ENCODE assay signal across 8 cellular contexts in the genomic region with DNA sequence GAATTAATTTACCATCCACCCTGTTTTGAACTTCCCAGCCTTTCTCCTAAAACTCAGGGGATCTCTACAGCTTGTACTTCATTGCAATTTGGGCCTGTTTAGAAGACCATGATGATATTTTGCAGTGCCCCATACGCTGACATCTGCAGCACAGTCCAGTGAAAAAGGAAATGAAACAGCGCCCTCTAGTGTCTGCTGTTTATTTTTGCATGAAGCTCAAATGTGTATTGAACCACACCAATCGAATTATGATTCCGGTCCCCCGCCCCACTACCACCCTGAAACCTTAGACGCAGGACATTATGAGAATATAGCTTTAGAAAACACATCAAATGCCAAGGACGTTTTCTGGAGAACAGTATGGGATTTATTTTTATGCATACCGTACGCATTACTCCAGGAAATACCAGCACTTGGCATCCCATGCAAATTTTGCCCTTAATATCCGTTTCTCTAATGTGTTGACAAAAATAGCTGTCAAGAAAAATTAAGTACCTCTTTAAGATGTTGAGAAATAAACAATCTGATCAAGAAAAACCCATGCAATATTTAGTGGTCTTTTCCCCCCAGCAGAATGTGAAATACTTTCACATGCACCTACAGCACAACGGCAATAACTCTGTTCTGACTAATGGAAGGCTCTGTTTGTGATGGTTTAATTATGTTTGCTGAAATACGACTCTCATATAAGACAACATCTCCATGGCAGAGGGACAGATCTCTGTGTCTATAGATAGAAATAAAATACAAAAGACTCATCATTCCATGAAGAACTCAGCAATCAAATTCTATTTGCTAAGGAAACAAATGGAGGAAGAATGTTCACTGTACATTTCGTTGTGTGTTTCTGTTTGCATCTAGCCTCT.
DNase-seq lines count a peak whose midpoint lies in the region; ATAC-seq and TF ChIP-seq lines count a peak whose summit lies in the region.

No MANE protein-coding gene starts in this region.

- H3K9me3 ChIP-seq in HAP-1: no peaks in the 10 kb centered on the region

- no peak overlapping the region for H3K4me3 ChIP-seq in HAP-1

- no peaks in the 10 kb centered on the region for H3K36me3 ChIP-seq in HAP-1 (replicated peaks)

- peak; percentile 94 for ATAC-seq in left lobe of liver
- ATAC-seq in GM21381 (IDR thresholded peaks at IDR 0.05; ENCODE audit: unreplicated experiment): no peak

- in situ Hi-C loops in HAP-1 (cut with MboI; ENCODE audit: low sequenced_read_pairs): loop anchor here (25.0 kb wide), 1 partner anchor 683 kb away; a partner anchor contains a TSS

- peak; percentile 89 for TF ChIP-seq CTCF in VCaP (conservative IDR thresholded peaks at IDR 0.05)

- DNase-seq in DMS79 (lab: John Stamatoyannopoulos, UW) (peak; percentile 53), HAP-1 (ENCODE audit: low spot score in 2 of 2) (peak; percentile 52 to 80), NCI-H2081 (lab: John Stamatoyannopoulos, UW) (peak; percentile 71 to 74), cerebellar cortex (ENCODE audit: low spot score) (peak; percentile 73), left lobe of liver (ENCODE audit: low spot score) (peak; percentile 52)
- DNase-seq in stimulated activated CD8-positive, alpha-beta memory T cell treated with anti-CD3 and anti-CD28 coated beads, Interleukin-15, amount 100 ng/mL, for 1 hour (ENCODE audit: low read depth): peak; percentile 32

- H3K27ac ChIP-seq in VCaP: peak overlapping the region; percentile 64

- H3K4me1 ChIP-seq in HAP-1: peaks cover 12% of the 10 kb centered on the region; the same call in 1 of the 2 replicates

- no peaks in the 10 kb centered on the region for H3K27me3 ChIP-seq in HAP-1 (ENCODE audit: low read depth)
